In the genomic region with DNA sequence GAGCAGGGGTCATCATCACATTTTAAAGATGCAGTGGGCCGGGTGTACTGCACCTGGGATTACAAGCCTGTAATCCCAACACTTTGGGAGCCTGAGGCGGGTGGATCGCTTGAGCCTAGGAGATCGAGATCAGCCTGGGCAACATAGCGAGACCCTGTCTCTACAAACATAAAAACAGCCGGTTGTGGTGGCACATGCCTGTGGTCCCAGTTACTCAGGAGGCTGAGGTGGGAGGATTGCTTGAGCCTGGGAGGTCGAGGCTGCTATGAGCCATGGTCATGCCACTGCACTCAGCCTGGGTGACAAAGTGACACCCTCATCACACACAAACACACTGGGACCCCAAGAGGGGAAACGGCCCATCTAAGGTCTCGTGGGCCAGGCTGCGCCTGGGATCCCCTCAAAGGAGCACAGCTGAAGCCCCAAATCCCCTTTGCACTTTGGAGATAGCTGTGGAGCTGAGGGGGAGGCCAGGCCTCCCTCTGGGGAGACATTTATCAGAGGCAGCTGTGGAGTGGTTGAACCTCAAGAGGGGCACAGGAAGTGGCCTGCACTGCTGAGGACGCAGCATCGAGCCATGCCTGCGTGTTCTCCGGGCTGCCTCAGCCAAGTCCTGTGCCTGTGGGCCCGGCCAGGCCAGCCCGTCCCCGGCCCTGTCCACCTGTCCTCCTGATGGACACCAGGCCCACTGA, we compare ENCODE assay signal across 24 cellular contexts. TPM values are rescaled to one million over a fixed set of nuclear protein-coding genes. Genes with fewer than 3 reads are reported as not detected.
DNase-seq lines count a peak whose midpoint lies in the region; ATAC-seq and TF ChIP-seq lines count a peak whose summit lies in the region.
"Had no signal": no experiment of that assay in that cellular context is flagged by ENCODE, and none has a peak within 500 bp of the region (broad histone marks: within the 10 kb centered on the region; RNA-seq: fewer than 3 reads in every experiment).

No MANE protein-coding gene starts in this region.

- TF ChIP-seq EP300 in transverse colon (IDR thresholded peaks at IDR 0.05; ENCODE audit: low read depth): no peak

- peak; percentile 0 for DNase-seq in BE2C
- peak; percentile 93 for DNase-seq in NB4 (ENCODE audit: low read depth)
- peak; percentile 16 for DNase-seq in glutamatergic neuron
- no peak for DNase-seq in natural killer cell
- no peak for DNase-seq in CD4-positive, alpha-beta T cell
- no peak for DNase-seq in NCI-H2107 (lab: John Stamatoyannopoulos, UW)
- DNase-seq in transverse colon: no peak
- DNase-seq: activated CD4-positive, alpha-beta T cell treated with anti-CD3 and anti-CD28 coated beads for 4 hours; activated gamma-delta T cell; amygdala; central memory CD4-positive, alpha-beta T cell; DMS79; effector CD8-positive, alpha-beta T cell; mammary epithelial cell; MG63; naive B cell; NCI-H2029; NCI-H524 treated with DMSO at 0.1 percent for 48 hours; T-helper 9 cell; thyroid gland had no signal

- POLR2A ChIA-PET in CD4-positive, alpha-beta T cell (lab: Charles Lee): no interaction called here

- TF ChIP-seq CTCF in BE2C (IDR thresholded peaks at IDR 0.05; ENCODE audit: low read depth, low read length) (no peak), NB4 (IDR thresholded peaks at IDR 0.05; ENCODE audit: low read depth, low read length) (no peak), glutamatergic neuron (IDR thresholded peaks at IDR 0.05; ENCODE audit: partially characterized antibody, unreplicated experiment) (no peak), natural killer cell (IDR thresholded peaks at IDR 0.05) (no peak), transverse colon (IDR thresholded peaks at IDR 0.05) (no peak)
- no peak for TF ChIP-seq CTCF in CD4-positive, alpha-beta T cell (IDR thresholded peaks at IDR 0.05)

- in situ Hi-C loops in transverse colon (cut with MboI; ENCODE audit: low pct_ligation_motif_present in 1 of 4, low pct_unique_long_range_greater_than_20kb in 1 of 4, low sequenced_read_pairs in 3 of 4): no loop called here

- H3K27me3 Mint-ChIP-seq in glutamatergic neuron (ENCODE audit: unreplicated experiment) (peaks cover 5% of the 10 kb centered on the region), natural killer cell (ENCODE audit: low read depth in 2 of 2) (no peaks in the 10 kb centered on the region)
- no peaks in the 10 kb centered on the region for H3K27me3 Mint-ChIP-seq in CD4-positive, alpha-beta T cell
- H3K27me3 Mint-ChIP-seq: naive B cell had no signal

- H3K27ac Mint-ChIP-seq in glutamatergic neuron (ENCODE audit: unreplicated experiment) (no peak overlapping the region), natural killer cell (peak overlapping the region; percentile 90 to 93)
- H3K27ac Mint-ChIP-seq in CD4-positive, alpha-beta T cell: no peak overlapping the region
- H3K27ac Mint-ChIP-seq: GM23338, naive B cell had no signal

- intact Hi-C loops in natural killer cell (cut with micrococcal nuclease) (loop anchor here (2.0 kb wide), 2 partner anchors 17 to 25 kb away; no protein-coding TSS in a partner anchor), transverse colon (cut with DNase I; ENCODE audit: low total_unique reads) (no loop called here)
- intact Hi-C loops in CD4-positive, alpha-beta T cell (cut with DNase I, micrococcal nuclease): no loop called here

- H3K27me3 ChIP-seq in BE2C: no peaks in the 10 kb centered on the region
- H3K27me3 ChIP-seq in CD4-positive, alpha-beta T cell (ENCODE audit: control insufficient read depth, insufficient read depth, low read length): no peaks in the 10 kb centered on the region
- H3K27me3 ChIP-seq in transverse colon: no peaks in the 10 kb centered on the region
- H3K27me3 ChIP-seq: MG63, thyroid gland had no signal

- TF ChIP-seq POLR2A in NB4 (IDR thresholded peaks at IDR 0.05; ENCODE audit: extremely low read depth, insufficient read length): no peak
- no peak for TF ChIP-seq POLR2A in transverse colon (IDR thresholded peaks at IDR 0.05)

- no peak overlapping the region for H3K27ac ChIP-seq in CD4-positive, alpha-beta T cell (ENCODE audit: low read depth, low read length)
- H3K27ac ChIP-seq in transverse colon: no peak overlapping the region
- H3K27ac ChIP-seq: thyroid gland had no signal

- H3K36me3 ChIP-seq in BE2C: no peaks in the 10 kb centered on the region
- no peaks in the 10 kb centered on the region for H3K36me3 ChIP-seq in transverse colon
- H3K36me3 ChIP-seq: MG63, prostate gland, thyroid gland had no signal

- 94% methylated on average over 10 of the region's 17 CpGs; no CpG with 5 or more reads in 1 of the 2 donors for WGBS in transverse colon (ENCODE audit: low coverage in 1 of 2), 2 donors

- peaks cover 10% of the 10 kb centered on the region for H3K9me3 Mint-ChIP-seq in glutamatergic neuron (ENCODE audit: unreplicated experiment)
- H3K9me3 Mint-ChIP-seq in natural killer cell: no peaks in the 10 kb centered on the region
- H3K9me3 Mint-ChIP-seq in CD4-positive, alpha-beta T cell: no peaks in the 10 kb centered on the region
- H3K9me3 Mint-ChIP-seq: CD8-positive, alpha-beta T cell; GM23338 had no signal

- H3K9me3 ChIP-seq in BE2C: no peaks in the 10 kb centered on the region
- H3K9me3 ChIP-seq in CD4-positive, alpha-beta T cell (ENCODE audit: control insufficient read depth, low read length): no peaks in the 10 kb centered on the region
- no peaks in the 10 kb centered on the region for H3K9me3 ChIP-seq in transverse colon
- H3K9me3 ChIP-seq: MG63, prostate gland, thyroid gland had no signal

- H3K4me1 ChIP-seq in BE2C: no peaks in the 10 kb centered on the region
- H3K4me1 ChIP-seq in transverse colon: peaks cover 4 to 39% (median 12%) of the 10 kb centered on the region in 4 donors
- H3K4me1 ChIP-seq: prostate gland, thyroid gland had no signal

- H3K4me1 Mint-ChIP-seq in glutamatergic neuron (ENCODE audit: low read depth, unreplicated experiment) (peaks cover 14% of the 10 kb centered on the region), natural killer cell (peaks cover 74 to 98% of the 10 kb centered on the region in 2 donors)
- no peaks in the 10 kb centered on the region for H3K4me1 Mint-ChIP-seq in CD4-positive, alpha-beta T cell (ENCODE audit: low read depth)

- H3K36me3 Mint-ChIP-seq in glutamatergic neuron (ENCODE audit: unreplicated experiment): no peaks in the 10 kb centered on the region
- H3K36me3 Mint-ChIP-seq in natural killer cell: no peaks in the 10 kb centered on the region
- H3K36me3 Mint-ChIP-seq in CD4-positive, alpha-beta T cell (ENCODE audit: low read depth): no peaks in the 10 kb centered on the region
- H3K36me3 Mint-ChIP-seq: CD8-positive, alpha-beta T cell; naive B cell had no signal

- H3K4me3 ChIP-seq in BE2C (ENCODE audit: low read depth, low read length) (no peak overlapping the region), NB4 (ENCODE audit: low read depth, low read length) (peak overlapping the region; percentile 28), transverse colon (no peak overlapping the region)
- H3K4me3 ChIP-seq: GM23338, MG63, prostate gland, thyroid gland had no signal

- no peak overlapping the region for H3K4me3 Mint-ChIP-seq in glutamatergic neuron (ENCODE audit: unreplicated experiment)
- H3K4me3 Mint-ChIP-seq in natural killer cell: peak overlapping the region; percentile 88
- H3K4me3 Mint-ChIP-seq in CD4-positive, alpha-beta T cell: no peak overlapping the region
- H3K4me3 Mint-ChIP-seq: CD8-positive, alpha-beta T cell; GM23338; naive B cell had no signal

- peak; percentile 40 to 53 (median 40) for ATAC-seq in natural killer cell
- ATAC-seq in GM21360 (IDR thresholded peaks at IDR 0.05; ENCODE audit: unreplicated experiment): no peak
- ATAC-seq in CD4-positive, alpha-beta T cell (ENCODE audit: poor library complexity): no peak
- ATAC-seq: CD8-positive, alpha-beta T cell had no signal

- CTCF ChIA-PET in CD4-positive, alpha-beta T cell (lab: Charles Lee): no interaction called here

RNA-seq across cellular contexts. Expression of a gene that starts 27.5 kb away (rescaled TPM):
- polyA plus RNA-seq in BE2C (2012; ENCODE audit: insufficient read depth, insufficient read length, low read depth): 6.4 TPM
- total RNA-seq in glutamatergic neuron (ENCODE audit: unreplicated experiment) (115 TPM), natural killer cell (100 to 1,000 TPM; 375 to 522 (median 377) TPM), transverse colon (100 to 1,000 TPM in 2 of 4 donors, 10 to 100 TPM in 2; 37.3 to 211 (median 105) TPM)
- 1 to 10 TPM; 6.7 to 9.1 TPM for total RNA-seq in CD4-positive, alpha-beta T cell

Comparison
In these comparisons a context has a peak if more than half of its experiments do, and no peak if none do; other contexts are left out.
1. DNase-seq: peak in BE2C (single experiment), NB4 (single experiment) and glutamatergic neuron (single experiment); none in natural killer cell (single experiment), CD4-positive, alpha-beta T cell (0 of 10), NCI-H2107 (single experiment) and transverse colon (single experiment).
2. H3K27ac Mint-ChIP-seq: peak in natural killer cell (2 of 2); none in glutamatergic neuron (single experiment) and CD4-positive, alpha-beta T cell (single experiment).
3. ATAC-seq: peak in natural killer cell (3 of 3); none in GM21360 (single experiment) and CD4-positive, alpha-beta T cell (single experiment).